In genomic region chr1:202014915-202015676, GRCh38 we compare ENCODE assay signal across 22 cellular contexts. TPM values are rescaled to one million over a fixed set of nuclear protein-coding genes. Genes with fewer than 3 reads are reported as not detected.
DNase-seq lines count a peak whose midpoint lies in the region; ATAC-seq and TF ChIP-seq lines count a peak whose summit lies in the region.
"Had no signal": no experiment of that assay in that cellular context is flagged by ENCODE, and none has a peak within 500 bp of the region (broad histone marks: within the 10 kb centered on the region; RNA-seq: fewer than 3 reads in every experiment).

No MANE protein-coding gene starts in this region.

- peaks cover 4% of the 10 kb centered on the region for H3K27me3 Mint-ChIP-seq in activated CD8-positive, alpha-beta memory T cell treated with anti-CD3 and anti-CD28 coated beads, Interleukin-2, amount 10 ng/mL, durations not matched to agents 7 days and 5 days
- H3K27me3 Mint-ChIP-seq: activated CD4-positive, alpha-beta T cell treated with anti-CD3 and anti-CD28 coated beads for 36 hours had no signal

- POLR2A ChIA-PET in Panc1 (lab: Charles Lee), result no interaction called here

- H2BK120ac ChIP-seq in neuronal stem cell (ENCODE audit: low read depth, low read length), result no peak overlapping the region

- H3K23ac ChIP-seq in neuronal stem cell (ENCODE audit: low read depth, low read length, poor library complexity), result no peak overlapping the region

- no peak overlapping the region for H4K91ac ChIP-seq in neuronal stem cell (ENCODE audit: low read depth, low read length, poor library complexity)

- H3K9me3 Mint-ChIP-seq in activated CD8-positive, alpha-beta memory T cell treated with anti-CD3 and anti-CD28 coated beads, Interleukin-2, amount 10 ng/mL, durations not matched to agents 7 days and 5 days (ENCODE audit: low read depth), result no peaks in the 10 kb centered on the region
- H3K9me3 Mint-ChIP-seq: activated naive CD8-positive, alpha-beta T cell treated with anti-CD3 and anti-CD28 coated beads, Interleukin-2, amount 10 ng/mL, durations not matched to agents 7 days and 5 days; endodermal cell; T-cell had no signal

- no peak overlapping the region for H3K14ac ChIP-seq in neuronal stem cell (ENCODE audit: low read length)

- no peak overlapping the region for H2BK5ac ChIP-seq in neuronal stem cell (ENCODE audit: low read length)

- H3K36me3 ChIP-seq in Panc1 (ENCODE audit: control insufficient read depth, insufficient read depth, low read length) (peaks cover 7% of the 10 kb centered on the region; the same call in 1 of the 2 replicates), neuronal stem cell (replicated peaks in 1 of 2; ENCODE audit: control insufficient read depth in 2 of 2, insufficient read depth in 2 of 2, low read length in 2 of 2) (peaks cover 0 to 2% of the 10 kb centered on the region in 2 donors)
- H3K36me3 ChIP-seq: thoracic aorta had no signal

- no peak overlapping the region for H4K8ac ChIP-seq in neuronal stem cell (ENCODE audit: low read depth, low read length)

- H3K27ac Mint-ChIP-seq in activated CD8-positive, alpha-beta memory T cell treated with anti-CD3 and anti-CD28 coated beads, Interleukin-2, amount 10 ng/mL, durations not matched to agents 7 days and 5 days, result no peak overlapping the region
- H3K27ac Mint-ChIP-seq: activated CD4-positive, alpha-beta T cell treated with anti-CD3 and anti-CD28 coated beads for 36 hours; activated naive CD8-positive, alpha-beta T cell treated with anti-CD3 and anti-CD28 coated beads, Interleukin-2, amount 10 ng/mL, durations not matched to agents 7 days and 5 days; endodermal cell; T-cell had no signal

- H3K4me1 Mint-ChIP-seq in activated CD8-positive, alpha-beta memory T cell treated with anti-CD3 and anti-CD28 coated beads, Interleukin-2, amount 10 ng/mL, durations not matched to agents 7 days and 5 days, result peaks cover 5% of the 10 kb centered on the region
- H3K4me1 Mint-ChIP-seq: activated CD4-positive, alpha-beta T cell treated with anti-CD3 and anti-CD28 coated beads for 36 hours had no signal

- H3K4me3 ChIP-seq in Panc1 (ENCODE audit: low read depth in 2 of 2, low read length in 2 of 2) (peak overlapping the region in 1 of 2 experiments; percentile 72; a peak in 3 of 4 replicates), epithelial cell of esophagus (ENCODE audit: low read length) (no peak overlapping the region), neuronal stem cell (ENCODE audit: low read length in 2 of 2) (no peak overlapping the region)
- H3K4me3 ChIP-seq: GM23248, right lobe of liver, thoracic aorta had no signal

- H3K79me1 ChIP-seq in neuronal stem cell (ENCODE audit: low read depth, low read length), result no peaks in the 10 kb centered on the region

- H3K27ac ChIP-seq in Panc1 (ENCODE audit: low read length) (peak overlapping the region; percentile 84), neuronal stem cell (replicated peaks; ENCODE audit: low read length) (no peak overlapping the region)
- H3K27ac ChIP-seq: GM23248, KMS-11, thoracic aorta had no signal

- no peak overlapping the region for H2AK5ac ChIP-seq in neuronal stem cell (ENCODE audit: low read depth, low read length)

- H2BK15ac ChIP-seq in neuronal stem cell (ENCODE audit: low read length), result no peak overlapping the region

- peak overlapping the region; percentile 30 for H2BK12ac ChIP-seq in neuronal stem cell (ENCODE audit: low read length)

- no peak for DNase-seq in Panc1 (ENCODE audit: low read depth, low spot score)
- peak; percentile 63 for DNase-seq in epithelial cell of esophagus (ENCODE audit: low read depth)
- DNase-seq in neuronal stem cell (ENCODE audit: low spot score), result no peak
- no peak for DNase-seq in GM20000 (ENCODE audit: low spot score)
- no peak for DNase-seq in activated CD8-positive, alpha-beta memory T cell treated with anti-CD3 and anti-CD28 coated beads, Interleukin-2, amount 10 ng/mL, durations not matched to agents 7 days and 5 days
- DNase-seq: activated CD4-positive, alpha-beta T cell treated with anti-CD3 and anti-CD28 coated beads for 36 hours; activated naive CD8-positive, alpha-beta T cell treated with anti-CD3 and anti-CD28 coated beads, Interleukin-2, amount 10 ng/mL, durations not matched to agents 7 days and 5 days; DMS 273 treated with DMSO at 0.1 percent for 48 hours; endodermal cell; GF-D8; glutamatergic neuron; GM23248; MV-4-11; NCI-H187; NCI-H748 treated with DMSO at 0.1 percent for 48 hours; right lobe of liver; SIG-M5; T-cell had no signal

- H3K4me1 ChIP-seq in Panc1 (ENCODE audit: control insufficient read depth, insufficient read depth, low read length), result peaks cover 65% of the 10 kb centered on the region
- peaks cover 5 to 25% of the 10 kb centered on the region in 2 donors for H3K4me1 ChIP-seq in neuronal stem cell (ENCODE audit: control insufficient read depth in 2 of 2, insufficient read depth in 1 of 2, low read depth in 1 of 2, low read length in 2 of 2)

- no CpG with 5 or more reads among the region's 17 CpGs for WGBS in neuronal stem cell (ENCODE audit: extremely low coverage in 2 of 2, insufficient read length in 2 of 2, insufficient replicate concordance in 1 of 2), 2 donors

- no peak overlapping the region for H3K18ac ChIP-seq in neuronal stem cell (ENCODE audit: low read length)

- TF ChIP-seq CTCF in Panc1 (IDR thresholded peaks at IDR 0.05), result no peak
- no peak for TF ChIP-seq CTCF in epithelial cell of esophagus (IDR thresholded peaks at IDR 0.05; ENCODE audit: insufficient read depth, low read depth, low read length, missing control alignments)
- no peak for TF ChIP-seq CTCF in GM20000 (IDR thresholded peaks at IDR 0.05; ENCODE audit: extremely low read depth, missing control alignments)

- no peak overlapping the region for H3K9ac ChIP-seq in neuronal stem cell (ENCODE audit: low read depth, low read length, poor library complexity)
- H3K9ac ChIP-seq: GM23248, KMS-11 had no signal

- CTCF ChIA-PET in Panc1 (lab: Charles Lee), result interaction anchor here (0.6 to 1.1 kb wide), 2 partner anchors 26 to 120 kb away, joined by 4 to 6 read pairs; no protein-coding TSS in a partner anchor
- CTCF ChIA-PET in activated CD8-positive, alpha-beta memory T cell treated with anti-CD3 and anti-CD28 coated beads, Interleukin-2, amount 10 ng/mL, durations not matched to agents 7 days and 5 days (lab: Charles Lee), result interaction anchor here (0.9 to 1.2 kb wide), 2 partner anchors 16 to 178 kb away, joined by 3 read pairs; no protein-coding TSS in a partner anchor

- intact Hi-C loops in Panc1 (cut with micrococcal nuclease; ENCODE audit: unreplicated experiment), result no loop called here

- no peak overlapping the region for H2AFZ ChIP-seq in neuronal stem cell (ENCODE audit: low read length)
- H2AFZ ChIP-seq: GM23248 had no signal

- no peaks in the 10 kb centered on the region for H3K36me3 Mint-ChIP-seq in activated CD8-positive, alpha-beta memory T cell treated with anti-CD3 and anti-CD28 coated beads, Interleukin-2, amount 10 ng/mL, durations not matched to agents 7 days and 5 days
- H3K36me3 Mint-ChIP-seq: activated naive CD8-positive, alpha-beta T cell treated with anti-CD3 and anti-CD28 coated beads, Interleukin-2, amount 10 ng/mL, durations not matched to agents 7 days and 5 days had no signal

- ATAC-seq in Panc1 (no peak), HG03469 (IDR thresholded peaks at IDR 0.05; ENCODE audit: unreplicated experiment) (no peak), GM18498 (IDR thresholded peaks at IDR 0.05; ENCODE audit: unreplicated experiment) (no peak)
- no peak for ATAC-seq in activated CD8-positive, alpha-beta memory T cell treated with anti-CD3 and anti-CD28 coated beads, Interleukin-2, amount 10 ng/mL, durations not matched to agents 7 days and 5 days
- ATAC-seq: activated CD4-positive, alpha-beta T cell treated with anti-CD3 and anti-CD28 coated beads for 36 hours; T-cell had no signal

- H3K9me3 ChIP-seq in Panc1 (ENCODE audit: control insufficient read depth, insufficient read depth, low read depth, low read length) (no peaks in the 10 kb centered on the region), neuronal stem cell (replicated peaks in 1 of 2; ENCODE audit: control insufficient read depth in 2 of 2, insufficient read depth in 1 of 2, low read depth in 1 of 2, low read length in 2 of 2) (no peaks in the 10 kb centered on the region)
- H3K9me3 ChIP-seq: right lobe of liver, thoracic aorta had no signal

- no peak overlapping the region for H3K4me2 ChIP-seq in neuronal stem cell (ENCODE audit: insufficient read depth, low read length, poor library complexity, severe bottlenecking)
- H3K4me2 ChIP-seq: KMS-11 had no signal

- no peak overlapping the region for H3K4me3 Mint-ChIP-seq in activated CD8-positive, alpha-beta memory T cell treated with anti-CD3 and anti-CD28 coated beads, Interleukin-2, amount 10 ng/mL, durations not matched to agents 7 days and 5 days
- H3K4me3 Mint-ChIP-seq: activated CD4-positive, alpha-beta T cell treated with anti-CD3 and anti-CD28 coated beads for 36 hours; activated naive CD8-positive, alpha-beta T cell treated with anti-CD3 and anti-CD28 coated beads, Interleukin-2, amount 10 ng/mL, durations not matched to agents 7 days and 5 days; endodermal cell; T-cell had no signal

- H3K27me3 ChIP-seq in Panc1 (ENCODE audit: control insufficient read depth, insufficient read depth, low read length), result no peaks in the 10 kb centered on the region
- peaks cover 0 to 40% (median 0%) of the 10 kb centered on the region in 3 experiments for H3K27me3 ChIP-seq in neuronal stem cell (ENCODE audit: control insufficient read depth in 3 of 3, insufficient read depth in 3 of 3, low read depth in 1 of 3, low read length in 3 of 3)
- H3K27me3 ChIP-seq: right lobe of liver had no signal

- H3K4ac ChIP-seq in neuronal stem cell (ENCODE audit: low read length), result no peak overlapping the region

- TSS peak; percentile 68 for BruUV-seq in Panc1 (replicated peaks; lab: Mats Ljungman, UMichigan)

- in situ Hi-C loops in Panc1 (cut with HindIII; ENCODE audit: low pct_unique_long_range_greater_than_20kb, low sequenced_read_pairs), result no loop called here

RNA-seq across cellular contexts. Expression of gene ELF3, which starts 4.7 kb away (rescaled TPM):
- total RNA-seq in Panc1 (2021; ENCODE audit: unreplicated experiment), result 126 TPM
- 85.4 TPM for polyA plus RNA-seq in Panc1 (2012; ENCODE audit: insufficient read length)
- polyA plus RNA-seq in neuronal stem cell (2013, experiment 1 of 2), result 2.7 TPM
- polyA plus RNA-seq in neuronal stem cell (2013, experiment 2 of 2), result 2.6 TPM
- total RNA-seq in activated CD8-positive, alpha-beta memory T cell treated with anti-CD3 and anti-CD28 coated beads, Interleukin-2, amount 10 ng/mL, durations not matched to agents 7 days and 5 days, result under 1 TPM; 0.16 to 0.79 TPM
- total RNA-seq: GM23248 had no signal
- polyA plus RNA-seq: GM23248 had no signal

RNA-seq across cellular contexts. Expression of gene RNPEP, which starts 32.6 kb away (rescaled TPM):
- total RNA-seq in Panc1 (2021; ENCODE audit: unreplicated experiment), result 99.8 TPM
- 87.7 TPM for polyA plus RNA-seq in Panc1 (2012; ENCODE audit: insufficient read length)
- polyA plus RNA-seq in neuronal stem cell (2013, experiment 1 of 2), result 27.2 TPM
- polyA plus RNA-seq in neuronal stem cell (2013, experiment 2 of 2), result 27.7 TPM
- total RNA-seq in activated CD8-positive, alpha-beta memory T cell treated with anti-CD3 and anti-CD28 coated beads, Interleukin-2, amount 10 ng/mL, durations not matched to agents 7 days and 5 days, result 10 to 100 TPM; 38.3 to 40.4 TPM

RNA-seq across cellular contexts. Expression of gene TIMM17A, which starts 59.8 kb away (rescaled TPM):
- total RNA-seq in Panc1 (2021; ENCODE audit: unreplicated experiment), result 118 TPM
- 78.7 TPM for polyA plus RNA-seq in Panc1 (2012; ENCODE audit: insufficient read length)
- polyA plus RNA-seq in neuronal stem cell (2013, experiment 1 of 2), result 29.4 TPM
- 29.5 TPM for polyA plus RNA-seq in neuronal stem cell (2013, experiment 2 of 2)
- 10 to 100 TPM; 43.0 to 68.7 TPM for total RNA-seq in activated CD8-positive, alpha-beta memory T cell treated with anti-CD3 and anti-CD28 coated beads, Interleukin-2, amount 10 ng/mL, durations not matched to agents 7 days and 5 days

Comparison
In these comparisons a context has a peak if more than half of its experiments do, and no peak if none do; other contexts are left out.
1. RNA of gene ELF3, which starts 4.7 kb away (total RNA-seq): 126 TPM in Panc1 (single experiment); 0.16 to 0.79 TPM in activated CD8-positive, alpha-beta memory T cell treated with anti-CD3 and anti-CD28 coated beads, Interleukin-2, amount 10 ng/mL, durations not matched to agents 7 days and 5 days; every median in the first group is over 10 times any median in the second.